8 cellular contexts compared by ENCODE assay signal in the genomic region with DNA sequence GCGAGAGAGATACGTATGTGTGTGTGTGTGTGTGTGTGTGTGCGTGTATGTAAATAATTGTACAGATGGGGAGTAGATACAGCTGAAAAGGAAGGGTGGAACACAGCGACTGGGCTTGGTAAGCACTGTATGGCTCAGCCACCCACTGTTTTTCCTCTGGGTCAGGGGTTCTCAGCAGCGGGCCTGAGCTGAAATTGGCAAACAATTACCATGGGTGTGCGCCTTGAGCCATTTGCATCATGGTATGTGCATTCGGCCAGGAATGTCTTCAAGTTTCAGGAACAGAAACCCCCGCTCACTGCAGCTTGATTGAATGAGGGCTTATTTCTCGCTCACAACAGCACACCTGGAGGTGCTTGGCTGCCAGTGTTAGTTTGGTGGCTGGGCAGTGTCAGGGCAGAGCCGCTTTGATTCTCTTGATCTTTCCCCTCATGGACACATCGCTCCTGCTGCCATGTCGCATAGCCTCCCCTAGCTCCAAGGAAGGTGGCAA.
A peak's percentile ranks its signal among the peaks of the same experiment; 100 is the strongest.
DNase-seq lines count a peak whose midpoint lies in the region; ATAC-seq and TF ChIP-seq lines count a peak whose summit lies in the region.

No MANE protein-coding gene starts in this region.

- H3K4me2 ChIP-seq in neural progenitor cell: peak overlapping the region; percentile 3

- no peak overlapping the region for H3K9ac ChIP-seq in neural progenitor cell

- H3K9me3 Mint-ChIP-seq in neural progenitor cell: no peaks in the 10 kb centered on the region
- no peaks in the 10 kb centered on the region for H3K9me3 Mint-ChIP-seq in activated naive CD4-positive, alpha-beta T cell treated with anti-CD3 and anti-CD28 coated beads, Interleukin-2, amount 50 U/mL, for 72 hours

- peaks cover 42% of the 10 kb centered on the region for H3K4me1 Mint-ChIP-seq in neural progenitor cell

- TF ChIP-seq CTCF in neural progenitor cell (IDR thresholded peaks at IDR 0.05): no peak

- no peaks in the 10 kb centered on the region for H3K36me3 ChIP-seq in neural progenitor cell

- H3K36me3 Mint-ChIP-seq in neural progenitor cell: peaks cover 10% of the 10 kb centered on the region
- peaks cover 0 to 6% of the 10 kb centered on the region in 2 donors for H3K36me3 Mint-ChIP-seq in activated naive CD4-positive, alpha-beta T cell treated with anti-CD3 and anti-CD28 coated beads, Interleukin-2, amount 50 U/mL, for 72 hours

- H3K79me2 ChIP-seq in neural progenitor cell (ENCODE audit: low read depth): no peaks in the 10 kb centered on the region

- H2AFZ ChIP-seq in neural progenitor cell (replicated peaks): no peak overlapping the region

- no peak overlapping the region for H3K27ac ChIP-seq in neural progenitor cell

- H3K27ac Mint-ChIP-seq in neural progenitor cell: no peak overlapping the region
- H3K27ac Mint-ChIP-seq in activated naive CD4-positive, alpha-beta T cell treated with anti-CD3 and anti-CD28 coated beads, Interleukin-2, amount 50 U/mL, for 72 hours: no peak overlapping the region

- peaks cover 32% of the 10 kb centered on the region for H3K4me1 ChIP-seq in neural progenitor cell

- H4K20me1 ChIP-seq in neural progenitor cell (ENCODE audit: low read depth): peaks cover 57% of the 10 kb centered on the region

- DNase-seq in NOMO-1 treated with dmso at 0.1 percent for 144 hours (lab: John Stamatoyannopoulos, UW; ENCODE audit: unreplicated experiment): peak; percentile 31
- DNase-seq in neural progenitor cell (ENCODE audit: low spot score): peak; percentile 57
- DNase-seq in HuH-7.5 (ENCODE audit: low spot score): no peak
- DNase-seq in stimulated activated CD4-positive, alpha-beta T cell treated with anti-CD3 and anti-CD28 coated beads, Interleukin-4, amount 100 ng/mL, for 4 hours: no peak
- no peak for DNase-seq in activated naive CD4-positive, alpha-beta T cell treated with anti-CD3 and anti-CD28 coated beads, Interleukin-2, amount 50 U/mL, for 72 hours (ENCODE audit: low spot score in 2 of 2)
- no peak for DNase-seq in Right ventricle myocardium inferior (ENCODE audit: missing footprints)

- H3K4me3 Mint-ChIP-seq in neural progenitor cell: no peak overlapping the region

- no peaks in the 10 kb centered on the region for H3K27me3 ChIP-seq in neural progenitor cell

- ATAC-seq in GM18909 (IDR thresholded peaks at IDR 0.05; ENCODE audit: poor library complexity, unreplicated experiment): peak; percentile 77
- peak; percentile 67 for ATAC-seq in HG02763 (IDR thresholded peaks at IDR 0.05; ENCODE audit: unreplicated experiment)
- ATAC-seq in activated naive CD4-positive, alpha-beta T cell treated with anti-CD3 and anti-CD28 coated beads, Interleukin-2, amount 50 U/mL, for 72 hours: no peak
- no peak for ATAC-seq in Right ventricle myocardium inferior

- peaks cover 4% of the 10 kb centered on the region for H3F3A ChIP-seq in neural progenitor cell (ENCODE audit: low read depth)

- H3K27me3 Mint-ChIP-seq in neural progenitor cell (ENCODE audit: insufficient read depth, low read depth): peaks cover 12% of the 10 kb centered on the region

- H3K4me3 ChIP-seq in neural progenitor cell: no peak overlapping the region

- intact Hi-C loops in Right ventricle myocardium inferior (cut with DNase I): no loop called here

- H3K9me3 ChIP-seq in neural progenitor cell (ENCODE audit: low read depth): no peaks in the 10 kb centered on the region

Comparison
In these comparisons a context has a peak if more than half of its experiments do, and no peak if none do; other contexts are left out.
1. ATAC-seq: peak in GM18909 (single experiment) and HG02763 (single experiment); none in activated naive CD4-positive, alpha-beta T cell treated with anti-CD3 and anti-CD28 coated beads, Interleukin-2, amount 50 U/mL, for 72 hours (0 of 2) and Right ventricle myocardium inferior (single experiment).
2. DNase-seq: peak in NOMO-1 treated with dmso at 0.1 percent for 144 hours (single experiment) and neural progenitor cell (single experiment); none in HuH-7.5 (single experiment), stimulated activated CD4-positive, alpha-beta T cell treated with anti-CD3 and anti-CD28 coated beads, Interleukin-4, amount 100 ng/mL, for 4 hours (0 of 2), activated naive CD4-positive, alpha-beta T cell treated with anti-CD3 and anti-CD28 coated beads, Interleukin-2, amount 50 U/mL, for 72 hours (0 of 2) and Right ventricle myocardium inferior (single experiment).